8 cellular contexts compared by ENCODE assay signal in the genomic region with DNA sequence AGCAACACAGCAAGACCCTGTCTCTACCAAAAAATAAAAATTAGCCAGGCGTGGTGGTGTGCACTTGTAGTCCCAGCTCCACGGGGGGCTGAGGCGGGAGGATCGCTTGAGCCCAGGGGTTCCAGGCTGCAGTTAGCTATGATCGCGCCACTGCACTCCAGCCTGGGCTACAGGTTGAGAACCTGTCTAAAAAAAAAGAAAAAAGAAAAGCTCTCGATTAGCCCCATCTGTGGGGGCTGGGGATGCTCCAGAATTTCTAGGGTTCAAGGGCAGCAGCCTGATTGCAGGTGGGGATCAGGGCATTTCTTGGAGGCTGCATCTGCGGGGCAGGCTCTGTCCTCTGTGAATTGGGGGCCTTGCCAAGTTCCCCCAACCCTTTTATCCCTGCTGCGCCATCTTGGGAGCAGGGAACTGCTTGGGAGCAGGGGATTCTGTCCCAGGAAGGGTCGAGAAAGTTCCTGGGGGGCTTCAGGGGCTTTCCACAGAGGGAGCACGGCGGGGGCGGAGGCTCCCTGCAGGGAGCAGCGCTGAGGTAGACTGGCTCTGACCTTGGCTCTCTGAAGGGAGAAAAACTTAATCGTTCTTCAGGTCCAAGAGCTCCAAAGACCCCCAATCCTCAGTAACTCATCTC. TPM values are rescaled to one million over a fixed set of nuclear protein-coding genes. Genes with fewer than 3 reads are reported as not detected.
DNase-seq lines count a peak whose midpoint lies in the region; ATAC-seq and TF ChIP-seq lines count a peak whose summit lies in the region.

No MANE protein-coding gene starts in this region.

- H3K79me2 ChIP-seq in ACC112 (ENCODE audit: control insufficient read depth, insufficient read depth, low read length, unreplicated experiment), result peaks cover 54% of the 10 kb centered on the region
- H3K79me2 ChIP-seq in OCI-LY7 (ENCODE audit: insufficient read depth, low read depth, low read length), result peaks cover 39% of the 10 kb centered on the region
- peaks cover 50% of the 10 kb centered on the region for H3K79me2 ChIP-seq in osteoblast (ENCODE audit: insufficient read depth, low read length)

- intact Hi-C loops in OCI-LY7 (cut with micrococcal nuclease; ENCODE audit: unreplicated experiment), result loop anchor here (5.0 kb wide), 1 partner anchor 283 kb away; no protein-coding TSS in a partner anchor

- no peak for TF ChIP-seq CTCF in OCI-LY7 (conservative IDR thresholded peaks at IDR 0.05; ENCODE audit: low read length)
- TF ChIP-seq CTCF in osteoblast (IDR thresholded peaks at IDR 0.05; ENCODE audit: extremely low read depth, low read depth, low read length), result no peak

- no peaks in the 10 kb centered on the region for H3K36me3 ChIP-seq in ACC112 (ENCODE audit: insufficient read depth, low read length)
- peaks cover 6% of the 10 kb centered on the region for H3K36me3 ChIP-seq in OCI-LY7 (ENCODE audit: insufficient read depth, low read length)
- H3K36me3 ChIP-seq in osteoblast (ENCODE audit: insufficient read depth, low read length), result peaks cover 4% of the 10 kb centered on the region

- H3K4me2 ChIP-seq in OCI-LY7 (ENCODE audit: low read length) (peak overlapping the region; percentile 87), osteoblast (ENCODE audit: insufficient read depth, low read length) (peak overlapping the region; percentile 93)

- H2AFZ ChIP-seq in ACC112 (ENCODE audit: low read length, unreplicated experiment) (peak overlapping the region; percentile 96), OCI-LY7 (ENCODE audit: low read length) (peak overlapping the region; percentile 43), osteoblast (ENCODE audit: low read length) (peak overlapping the region; percentile 95)

- no peaks in the 10 kb centered on the region for H3K9me2 ChIP-seq in OCI-LY7 (ENCODE audit: insufficient read depth, low read length)

- H3K4me3 ChIP-seq in ACC112 (ENCODE audit: low read depth, low read length) (peak overlapping the region; percentile 100), OCI-LY7 (ENCODE audit: low read depth, low read length, poor library complexity, severe bottlenecking) (peak overlapping the region; percentile 87), osteoblast (ENCODE audit: insufficient read depth, low read length) (peak overlapping the region; percentile 87)

- H3K4me1 ChIP-seq in ACC112 (ENCODE audit: control insufficient read depth, insufficient read depth, low read length, unreplicated experiment) (peaks cover 27% of the 10 kb centered on the region), OCI-LY7 (ENCODE audit: insufficient read depth, low read length, poor library complexity, severe bottlenecking) (peaks cover 12% of the 10 kb centered on the region), osteoblast (ENCODE audit: insufficient read depth, low read length) (peaks cover 21% of the 10 kb centered on the region)

- ATAC-seq in GM21367 (IDR thresholded peaks at IDR 0.05; ENCODE audit: unreplicated experiment) (peak; percentile 11), GM18868 (IDR thresholded peaks at IDR 0.05; ENCODE audit: unreplicated experiment) (no peak)

- DNase-seq in OCI-LY7 (ENCODE audit: low spot score) (no peak), epithelial cell of prostate (ENCODE audit: low read depth, low spot score) (no peak), osteoblast (ENCODE audit: insufficient read length, low spot score, missing footprints) (peak; percentile 27), T1000 (lab: John Stamatoyannopoulos, UW) (no peak)
- no peak for DNase-seq in activated CD8-positive, alpha-beta memory T cell treated with anti-CD3 and anti-CD28 coated beads for 24 hours

- BruUV-seq in OCI-LY7 (replicated peaks; lab: Mats Ljungman, UMichigan), result TSS peak; percentile 93

- H3K27me3 ChIP-seq in ACC112 (ENCODE audit: insufficient read depth, low read length), result no peaks in the 10 kb centered on the region
- H3K27me3 ChIP-seq in osteoblast (ENCODE audit: insufficient read depth, low read length), result no peaks in the 10 kb centered on the region

- H3K27ac ChIP-seq in ACC112 (ENCODE audit: low read depth, low read length) (peak overlapping the region; percentile 26; the same call in 1 of the 2 replicates), OCI-LY7 (ENCODE audit: low read depth, low read length, poor library complexity, severe bottlenecking) (peak overlapping the region; percentile 10), epithelial cell of prostate (peak overlapping the region; percentile 97), osteoblast (ENCODE audit: low read depth, low read length) (peak overlapping the region; percentile 79)

- H4K20me1 ChIP-seq in OCI-LY7 (ENCODE audit: insufficient read depth, low read length), result 0 out of 2 replicates have a peak, but pooled peaks cover 13% of the 10 kb centered on the region
- peaks cover 17% of the 10 kb centered on the region for H4K20me1 ChIP-seq in osteoblast (ENCODE audit: insufficient read depth, low read length)

- CTCF ChIA-PET in OCI-LY7 (lab: Charles Lee; ENCODE audit: unreplicated experiment), result no interaction called here

- no peaks in the 10 kb centered on the region for H3K9me3 ChIP-seq in OCI-LY7 (ENCODE audit: low read length)
- no peaks in the 10 kb centered on the region for H3K9me3 ChIP-seq in osteoblast (ENCODE audit: low read depth, low read length)

- POLR2A ChIA-PET in OCI-LY7 (lab: Charles Lee), result interaction anchor here (0.9 to 2.9 kb wide), 5 partner anchors 10 to 181 kb away, joined by 3 to 8 read pairs (median 4); a partner anchor contains a TSS

RNA-seq across cellular contexts. Expression of a gene that starts 0.6 kb away (rescaled TPM):
- total RNA-seq in OCI-LY7 (2014; rRNA removed; shearing (Covaris generic)), result 51.0 and 71.8 TPM in 2 replicates
- total RNA-seq in OCI-LY7 (2022) (101 and 108 TPM in 2 replicates), osteoblast (132 and 158 TPM in 2 replicates)

RNA-seq across cellular contexts. Expression of a gene that starts 49.4 kb away (rescaled TPM):
- total RNA-seq in OCI-LY7 (2014; rRNA removed; shearing (Covaris generic)), result 174 and 191 TPM in 2 replicates
- total RNA-seq in OCI-LY7 (2022) (168 and 169 TPM in 2 replicates), osteoblast (248 and 273 TPM in 2 replicates)

RNA-seq across cellular contexts. Expression of a gene that starts 52.4 kb away (rescaled TPM):
- total RNA-seq in OCI-LY7 (2014; rRNA removed; shearing (Covaris generic)), result not detected in 2 replicates
- not detected in 2 replicates for total RNA-seq in OCI-LY7 (2022)
- under 0.01 TPM in 1 of 2 replicates, not detected in the other for total RNA-seq in osteoblast

Comparison
In these comparisons a context has a peak if more than half of its experiments do, and no peak if none do; other contexts are left out.
1. H2AFZ ChIP-seq: peak in every context shown above with its lines; median percentile 96 in ACC112; 95 in osteoblast; 43 in OCI-LY7.
2. H3K27ac ChIP-seq: peak in every context shown above with its lines; median percentile 97 in epithelial cell of prostate; 79 in osteoblast; 26 in ACC112; 10 in OCI-LY7.